In the genomic region with DNA sequence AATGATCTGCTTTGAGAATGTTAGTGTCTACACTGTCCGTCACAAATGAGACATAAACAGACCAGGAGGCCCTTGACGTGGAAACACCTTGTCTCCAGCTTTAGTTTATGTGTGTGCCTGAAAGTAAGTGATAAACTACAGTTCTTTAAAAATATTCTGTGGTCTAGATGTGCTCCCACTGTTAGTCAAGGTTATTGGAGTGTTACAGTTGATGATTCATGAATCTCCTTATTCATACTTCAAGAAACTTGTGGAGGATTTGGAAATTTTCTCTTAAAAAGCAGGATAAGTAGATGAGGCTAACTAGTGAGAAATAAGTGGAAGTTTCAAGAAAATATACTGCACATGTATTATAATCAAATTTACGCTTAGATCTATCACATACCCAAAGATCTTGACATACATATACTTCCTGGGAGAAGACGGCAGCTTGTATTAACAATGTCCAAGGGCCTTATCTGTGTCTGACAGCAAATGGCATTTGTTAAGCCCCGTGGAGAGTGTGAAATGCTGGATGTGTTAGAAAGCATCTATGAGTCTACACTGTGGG, we compare ENCODE assay signal across 21 cellular contexts.
DNase-seq lines count a peak whose midpoint lies in the region; ATAC-seq and TF ChIP-seq lines count a peak whose summit lies in the region.
"Had no signal": no experiment of that assay in that cellular context is flagged by ENCODE, and none has a peak within 500 bp of the region (broad histone marks: within the 10 kb centered on the region; RNA-seq: fewer than 3 reads in every experiment).

No MANE protein-coding gene starts in this region.

- no peaks in the 10 kb centered on the region for H3K36me3 ChIP-seq in cardiac muscle cell
- H3K36me3 ChIP-seq: stomach had no signal

- intact Hi-C loops in left ventricle myocardium superior (cut with micrococcal nuclease) = no loop called here

- H3K4me1 Mint-ChIP-seq in stimulated activated naive CD8-positive, alpha-beta T cell treated with anti-CD3 and anti-CD28 coated beads, Interleukin-15, amount 100 ng/mL, for 72 hours = no peaks in the 10 kb centered on the region
- H3K4me1 Mint-ChIP-seq: activated naive CD8-positive, alpha-beta T cell treated with anti-CD3 and anti-CD28 coated beads for 36 hours; mesothelial cell of epicardium; nephron had no signal

- H3K4me3 ChIP-seq in cardiac muscle cell = no peak overlapping the region
- no peak overlapping the region for H3K4me3 ChIP-seq in fibroblast of pulmonary artery (replicated peaks; ENCODE audit: low read depth, low read length)
- H3K4me3 ChIP-seq: stomach had no signal

- H3K27me3 Mint-ChIP-seq in stimulated activated naive CD8-positive, alpha-beta T cell treated with anti-CD3 and anti-CD28 coated beads, Interleukin-15, amount 100 ng/mL, for 72 hours = peaks cover 5% of the 10 kb centered on the region
- H3K27me3 Mint-ChIP-seq: activated naive CD8-positive, alpha-beta T cell treated with anti-CD3 and anti-CD28 coated beads for 36 hours had no signal

- no peaks in the 10 kb centered on the region for H3K9me3 ChIP-seq in cardiac muscle cell (ENCODE audit: low read depth)
- H3K9me3 ChIP-seq: stomach had no signal

- no peaks in the 10 kb centered on the region for H3K27me3 ChIP-seq in cardiac muscle cell
- H3K27me3 ChIP-seq: stomach had no signal

- H3K4me3 Mint-ChIP-seq in stimulated activated naive CD8-positive, alpha-beta T cell treated with anti-CD3 and anti-CD28 coated beads, Interleukin-15, amount 100 ng/mL, for 72 hours = no peak overlapping the region
- H3K4me3 Mint-ChIP-seq: activated naive CD8-positive, alpha-beta T cell treated with anti-CD3 and anti-CD28 coated beads for 36 hours; mesothelial cell of epicardium; nephron had no signal

- H3K27ac ChIP-seq in cardiac muscle cell = no peak overlapping the region
- H3K27ac ChIP-seq: C4-2B, stomach had no signal

- TF ChIP-seq CTCF in cardiac muscle cell (IDR thresholded peaks at IDR 0.05; ENCODE audit: low read depth, low read length) = no peak
- no peak for TF ChIP-seq CTCF in fibroblast of pulmonary artery (IDR thresholded peaks at IDR 0.05; ENCODE audit: low read length, missing control alignments)

- no peaks in the 10 kb centered on the region for H3K4me1 ChIP-seq in cardiac muscle cell (ENCODE audit: low read depth)
- H3K4me1 ChIP-seq: stomach had no signal

- DNase-seq in cardiac muscle cell (ENCODE audit: low read depth in 1 of 2, low spot score in 1 of 2) = peak; percentile 30 to 39
- DNase-seq in left ventricle myocardium superior = no peak
- DNase-seq in amniotic epithelial cell (ENCODE audit: low read depth) = peak; percentile 95
- DNase-seq in fibroblast of pulmonary artery (ENCODE audit: low read depth) = peak; percentile 8
- DNase-seq in stromal cell of bone marrow (ENCODE audit: low read depth) = peak; percentile 11
- DNase-seq in stimulated activated naive CD8-positive, alpha-beta T cell treated with anti-CD3 and anti-CD28 coated beads, Interleukin-15, amount 100 ng/mL, for 72 hours = no peak
- DNase-seq: 8988T; activated naive CD8-positive, alpha-beta T cell treated with anti-CD3 and anti-CD28 coated beads for 36 hours; effector CD4-positive, alpha-beta T cell; left cardiac atrium; NCI-H2081; NCI-H446 treated with DMSO at 0.1 percent for 48 hours; posterior cingulate gyrus; stimulated activated CD4-positive, alpha-beta T cell treated with anti-CD3 and anti-CD28 coated beads, Interleukin-2, amount 100 ng/mL, for 24 hours; stomach had no signal

- no peaks in the 10 kb centered on the region for H3K9me3 Mint-ChIP-seq in stimulated activated naive CD8-positive, alpha-beta T cell treated with anti-CD3 and anti-CD28 coated beads, Interleukin-15, amount 100 ng/mL, for 72 hours
- H3K9me3 Mint-ChIP-seq: activated naive CD8-positive, alpha-beta T cell treated with anti-CD3 and anti-CD28 coated beads for 36 hours; nephron had no signal

- H3K27ac Mint-ChIP-seq in stimulated activated naive CD8-positive, alpha-beta T cell treated with anti-CD3 and anti-CD28 coated beads, Interleukin-15, amount 100 ng/mL, for 72 hours = no peak overlapping the region
- H3K27ac Mint-ChIP-seq: activated naive CD8-positive, alpha-beta T cell treated with anti-CD3 and anti-CD28 coated beads for 36 hours; mesothelial cell of epicardium; nephron had no signal

- ATAC-seq in left ventricle myocardium superior = no peak
- ATAC-seq in HG02840 (IDR thresholded peaks at IDR 0.05; ENCODE audit: low FRiP score, unreplicated experiment) = no peak
- ATAC-seq in stimulated activated naive CD8-positive, alpha-beta T cell treated with anti-CD3 and anti-CD28 coated beads, Interleukin-15, amount 100 ng/mL, for 72 hours = no peak
- no peak for ATAC-seq in HG03039 (IDR thresholded peaks at IDR 0.05; ENCODE audit: unreplicated experiment)
- ATAC-seq: HCT116 had no signal

Comparison
In these comparisons a context has a peak if more than half of its experiments do, and no peak if none do; other contexts are left out.
1. DNase-seq: peak in cardiac muscle cell (2 of 2), amniotic epithelial cell (single experiment), fibroblast of pulmonary artery (single experiment) and stromal cell of bone marrow (single experiment); none in left ventricle myocardium superior (single experiment) and stimulated activated naive CD8-positive, alpha-beta T cell treated with anti-CD3 and anti-CD28 coated beads, Interleukin-15, amount 100 ng/mL, for 72 hours (0 of 2).